ENCODE assay signal across 1 cellular context in genomic region chr6:583116-583515, GRCh38.
TF ChIP-seq lines count a peak whose summit lies in the region.

No MANE protein-coding gene starts in this region.

TF ChIP-seq in HCT116, 20 proteins besides CTCF, POLR2A, EP300 and RAD21:
- TF ChIP-seq SIN3A (IDR thresholded peaks at IDR 0.05; ENCODE audit: low read depth) (no peak), CEBPB (IDR thresholded peaks at IDR 0.05; ENCODE audit: low read depth) (no peak), ZFX (IDR thresholded peaks at IDR 0.05) (no peak), SP1 (IDR thresholded peaks at IDR 0.05; ENCODE audit: low read depth) (no peak), ELF1 (IDR thresholded peaks at IDR 0.05; ENCODE audit: borderline replicate concordance, low read depth) (no peak), TCF7L2 (IDR thresholded peaks at IDR 0.05; ENCODE audit: borderline replicate concordance, extremely low read depth, insufficient read depth, insufficient read length) (no peak)
TF ChIP-seq in HCT116: peak in this region for 0.
